ENCODE assay signal across 8 cellular contexts in genomic region chrX:30822068-30822671, GRCh38.
DNase-seq lines count a peak whose midpoint lies in the region; ATAC-seq and TF ChIP-seq lines count a peak whose summit lies in the region.

No MANE protein-coding gene starts in this region.

- TF ChIP-seq POLR2A in right lobe of liver (IDR thresholded peaks at IDR 0.05) = no peak

- 38% methylated on average over 3 of the region's 3 CpGs for WGBS in right lobe of liver (ENCODE audit: insufficient coverage, low coverage, low lambda C conversion rate, missing lambda C conversion rate)

- TF ChIP-seq CTCF in right lobe of liver (IDR thresholded peaks at IDR 0.05) = peak; percentile 13 to 40 (median 32)

- H3K4me1 ChIP-seq in right lobe of liver = no peaks in the 10 kb centered on the region

- no peak overlapping the region for H3K27ac ChIP-seq in right lobe of liver

- DNase-seq in NCI-H82 (lab: John Stamatoyannopoulos, UW) (peak; percentile 60), right lobe of liver (no peak), ACHN (no peak), retina (no peak), NCI-H1436 (lab: John Stamatoyannopoulos, UW) (no peak), NCI-H345 (lab: John Stamatoyannopoulos, UW) (no peak)

- H3K36me3 ChIP-seq in right lobe of liver = no peaks in the 10 kb centered on the region

- in situ Hi-C loops in ACHN (cut with HindIII; ENCODE audit: low pct_ligation_motif_present, low pct_unique_long_range_greater_than_20kb, low sequenced_read_pairs) = no loop called here

- ATAC-seq in GM18870 (IDR thresholded peaks at IDR 0.05; ENCODE audit: unreplicated experiment) = peak; percentile 81
- peak; percentile 85 for ATAC-seq in HG02642 (IDR thresholded peaks at IDR 0.05; ENCODE audit: poor library complexity, unreplicated experiment)
- ATAC-seq in right lobe of liver = peak; percentile 50 to 74 (median 64)

- H3K27me3 ChIP-seq in right lobe of liver = no peaks in the 10 kb centered on the region

- H3K9me3 ChIP-seq in right lobe of liver = no peaks in the 10 kb centered on the region

- H3K4me3 ChIP-seq in right lobe of liver = no peak overlapping the region

- intact Hi-C loops in right lobe of liver (cut with DNase I) = no loop called here
